ENCODE assay signal across 9 cellular contexts in the genomic region with DNA sequence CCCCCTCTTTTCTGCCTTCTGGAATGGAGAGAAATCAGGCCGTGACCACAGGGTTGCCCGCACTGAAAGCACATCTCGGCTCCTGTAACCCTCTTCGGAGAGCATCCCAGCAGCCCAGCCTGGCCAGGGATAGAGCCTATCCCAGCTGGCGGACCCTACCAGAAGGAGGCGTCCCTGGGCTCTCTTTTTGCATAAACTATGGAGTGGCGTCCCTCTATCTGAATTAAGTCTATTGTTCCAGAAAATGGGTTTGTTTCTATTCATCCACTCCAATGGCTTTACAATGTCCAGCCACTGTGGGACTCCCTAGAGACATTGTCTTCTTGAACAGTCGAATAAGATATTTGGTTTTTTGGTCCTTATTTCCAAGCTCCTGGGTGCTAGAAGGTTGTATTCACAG. TPM values are rescaled to one million over a fixed set of nuclear protein-coding genes. Genes with fewer than 3 reads are reported as not detected.
DNase-seq lines count a peak whose midpoint lies in the region; ATAC-seq and TF ChIP-seq lines count a peak whose summit lies in the region.
"Had no signal": no experiment of that assay in that cellular context is flagged by ENCODE, and none has a peak within 500 bp of the region (broad histone marks: within the 10 kb centered on the region; RNA-seq: fewer than 3 reads in every experiment).

No MANE protein-coding gene starts in this region.

- ATAC-seq in heart right ventricle: peak in 6 of 8 donors; percentile 34 to 75 (median 66)
- no peak for ATAC-seq in HG03196 (IDR thresholded peaks at IDR 0.05; ENCODE audit: unreplicated experiment)
- ATAC-seq in HG02938 (IDR thresholded peaks at IDR 0.05; ENCODE audit: unreplicated experiment): no peak

- DNase-seq in ELR (ENCODE audit: low read depth) (peak; percentile 18), SK-MEL-5 (ENCODE audit: low read depth, low spot score) (peak; percentile 39), heart right ventricle (peak; percentile 6 to 12), mucosa of gallbladder (ENCODE audit: low spot score) (no peak)
- DNase-seq in activated CD4-positive, CD25-positive, alpha-beta regulatory T cell treated with anti-CD3 and anti-CD28 coated beads, Interleukin-2, amount 50 U/mL, for 72 hours: no peak

- no peak overlapping the region for H3K9ac ChIP-seq in rectal smooth muscle tissue (ENCODE audit: low read length)

- in situ Hi-C loops in SK-MEL-5 (cut with HindIII; ENCODE audit: low pct_unique_long_range_greater_than_20kb, low sequenced_read_pairs): no loop called here

- H3K4me1 ChIP-seq in heart right ventricle (peaks cover 0 to 5% (median 0%) of the 10 kb centered on the region in 9 donors), rectal smooth muscle tissue (ENCODE audit: control insufficient read depth, insufficient read depth, low read length) (no peaks in the 10 kb centered on the region)

- no peaks in the 10 kb centered on the region for H3K9me3 ChIP-seq in heart right ventricle

- 26 to 30% methylated on average over 7 to 8 of the region's 8 CpGs for WGBS in heart right ventricle, 2 donors

- H3K36me3 ChIP-seq in heart right ventricle (no peaks in the 10 kb centered on the region), rectal smooth muscle tissue (ENCODE audit: control insufficient read depth, insufficient read depth, low read length) (no peaks in the 10 kb centered on the region)

- intact Hi-C loops in heart right ventricle (cut with DNase I): loop anchor here in 3 of 10 donors (5.0 to 10.0 kb wide), 4 partner anchors 87 to 1705 kb away; no protein-coding TSS in a partner anchor

- H3K4me3 ChIP-seq in heart right ventricle (peak overlapping the region in 7 of 10 donors; percentile 42 to 55 (median 52)), rectal smooth muscle tissue (ENCODE audit: low read length) (peak overlapping the region; percentile 52)

- H3K27me3 ChIP-seq in heart right ventricle (peaks cover 0 to 98% (median 13%) of the 10 kb centered on the region in 7 donors), rectal smooth muscle tissue (ENCODE audit: control insufficient read depth, insufficient read depth, low read length) (peaks cover 7% of the 10 kb centered on the region)

- no peak overlapping the region for H3K27ac ChIP-seq in heart right ventricle
- no peak overlapping the region for H3K27ac ChIP-seq in rectal smooth muscle tissue (ENCODE audit: low read depth, low read length)

- TF ChIP-seq CTCF in heart right ventricle (IDR thresholded peaks at IDR 0.05): peak in 6 of 9 donors; percentile 9 to 37 (median 20)

RNA-seq across cellular contexts. Expression of gene NHSL2, which starts 0.7 kb away (rescaled TPM):
- 0.08 TPM in 1 of 2 replicates, not detected in the other for total RNA-seq in SK-MEL-5 (2014; rRNA removed; shearing (Covaris generic))
- polyA plus RNA-seq in SK-MEL-5 (2015; cell fraction: cytosol; rRNA removed): 0.05 and 0.06 TPM in 2 replicates
- polyA plus RNA-seq in SK-MEL-5 (2015; cell fraction: nucleus; rRNA removed): 0.17 and 0.99 TPM in 2 replicates
- total RNA-seq in heart right ventricle (1 to 10 TPM; 3.4 to 8.4 (median 6.3) TPM), mucosa of gallbladder (13.6 TPM)
- 1 to 10 TPM in 1 of 2 donors, under 1 TPM in 1; 0.86 to 2.3 TPM for polyA plus RNA-seq in heart right ventricle
- total RNA-seq: bronchial epithelial cell had no signal

Comparison
In these comparisons a context has a peak if more than half of its experiments do, and no peak if none do; other contexts are left out.
1. DNase-seq: peak in ELR (single experiment), SK-MEL-5 (single experiment) and heart right ventricle (2 of 2); none in mucosa of gallbladder (single experiment) and activated CD4-positive, CD25-positive, alpha-beta regulatory T cell treated with anti-CD3 and anti-CD28 coated beads, Interleukin-2, amount 50 U/mL, for 72 hours (single experiment).
2. ATAC-seq: peak in heart right ventricle (6 of 8); none in HG03196 (single experiment) and HG02938 (single experiment).